In genomic region chr10:100808851-100809250, GRCh38 we compare ENCODE assay signal across 17 cellular contexts.
A peak's percentile ranks its signal among the peaks of the same experiment; 100 is the strongest.
DNase-seq lines count a peak whose midpoint lies in the region; ATAC-seq and TF ChIP-seq lines count a peak whose summit lies in the region.
"Had no signal": no experiment of that assay in that cellular context is flagged by ENCODE, and none has a peak within 500 bp of the region (broad histone marks: within the 10 kb centered on the region; RNA-seq: fewer than 3 reads in every experiment).

No MANE protein-coding gene starts in this region.

- H3K4me3 ChIP-seq in lower lobe of right lung = no peak overlapping the region
- H3K4me3 ChIP-seq: GM23338 had no signal

- peaks cover 1% of the 10 kb centered on the region for H3K36me3 Mint-ChIP-seq in chondrocyte (ENCODE audit: low read depth)
- H3K36me3 Mint-ChIP-seq: CD4-positive, alpha-beta memory T cell had no signal

- no peak overlapping the region for H3K4me3 Mint-ChIP-seq in chondrocyte (ENCODE audit: unreplicated experiment)
- H3K4me3 Mint-ChIP-seq: CD4-positive, alpha-beta memory T cell; GM23338; HFFc6 had no signal

- intact Hi-C loops in lower lobe of right lung (cut with DNase I) (no loop called here), posterior vena cava (cut with DNase I) (no loop called here)

- no peaks in the 10 kb centered on the region for H3K9me3 ChIP-seq in lower lobe of right lung

- no peaks in the 10 kb centered on the region for H3K4me1 ChIP-seq in lower lobe of right lung

- H3K27me3 ChIP-seq in lower lobe of right lung (ENCODE audit: low read depth) = peaks cover 61% of the 10 kb centered on the region

- no peak for ATAC-seq in lower lobe of right lung
- ATAC-seq: GM23338, HCT116 had no signal

- peaks cover 81% of the 10 kb centered on the region for H3K27me3 Mint-ChIP-seq in chondrocyte (ENCODE audit: low read depth)

- DNase-seq in chondrocyte (ENCODE audit: low spot score) (peak; percentile 63), lower lobe of right lung (peak; percentile 8), posterior vena cava (ENCODE audit: low spot score) (peak; percentile 42), EL (no peak), AG08396 (ENCODE audit: low spot score) (no peak)
- no peak for DNase-seq in stimulated activated CD8-positive, alpha-beta memory T cell treated with anti-CD3 and anti-CD28 coated beads, Interleukin-4, amount 100 ng/mL, for 48 hours
- DNase-seq: ACHN; AML-193; CD4-positive, alpha-beta memory T cell; DMS153; DMS79; GF-D8; HFFc6; IMR-90 had no signal

- no peaks in the 10 kb centered on the region for H3K36me3 ChIP-seq in lower lobe of right lung

- H3K4me1 Mint-ChIP-seq in chondrocyte (ENCODE audit: low read depth) = no peaks in the 10 kb centered on the region
- H3K4me1 Mint-ChIP-seq: CD4-positive, alpha-beta memory T cell had no signal

- H3K27ac ChIP-seq in lower lobe of right lung = no peak overlapping the region
- H3K27ac ChIP-seq: C4-2B had no signal

- H3K27ac Mint-ChIP-seq in chondrocyte (ENCODE audit: unreplicated experiment) = no peak overlapping the region
- H3K27ac Mint-ChIP-seq: CD4-positive, alpha-beta memory T cell; GM23338; HFFc6 had no signal

- no peak for TF ChIP-seq CTCF in chondrocyte (IDR thresholded peaks at IDR 0.05)
- no peak for TF ChIP-seq CTCF in lower lobe of right lung (IDR thresholded peaks at IDR 0.05)

- no peaks in the 10 kb centered on the region for H3K9me3 Mint-ChIP-seq in chondrocyte (ENCODE audit: low read depth)
- H3K9me3 Mint-ChIP-seq: CD4-positive, alpha-beta memory T cell; GM23338; HFFc6 had no signal

Comparison
In these comparisons a context has a peak if more than half of its experiments do, and no peak if none do; other contexts are left out.
1. DNase-seq: peak in chondrocyte (single experiment), lower lobe of right lung (single experiment) and posterior vena cava (single experiment); none in EL (single experiment), AG08396 (single experiment) and stimulated activated CD8-positive, alpha-beta memory T cell treated with anti-CD3 and anti-CD28 coated beads, Interleukin-4, amount 100 ng/mL, for 48 hours (single experiment).